ENCODE assay signal across 17 cellular contexts in genomic region chr14:104729835-104730181, GRCh38. TPM values are rescaled to one million over a fixed set of nuclear protein-coding genes. Genes with fewer than 3 reads are reported as not detected.
DNase-seq lines count a peak whose midpoint lies in the region; ATAC-seq, FAIRE-seq and TF ChIP-seq lines count a peak whose summit lies in the region.
"Had no signal": no experiment of that assay in that cellular context is flagged by ENCODE, and none has a peak within 500 bp of the region (broad histone marks: within the 10 kb centered on the region; RNA-seq: fewer than 3 reads in every experiment).

No MANE protein-coding gene starts in this region.

- peaks cover 10% of the 10 kb centered on the region for H3K79me2 ChIP-seq in K562 (ENCODE audit: control insufficient read depth, insufficient read depth, low read length)

- H3K36me3 ChIP-seq in left ventricle myocardium inferior: no peaks in the 10 kb centered on the region
- no peaks in the 10 kb centered on the region for H3K36me3 ChIP-seq in IMR-90 (ENCODE audit: control insufficient read depth, insufficient read depth, low read length)
- no peaks in the 10 kb centered on the region for H3K36me3 ChIP-seq in K562 (ENCODE audit: control insufficient read depth, insufficient read depth, low read length)
- H3K36me3 ChIP-seq in gastrocnemius medialis: no peaks in the 10 kb centered on the region
- H3K36me3 ChIP-seq: BLaER1, HAP-1 had no signal

- H3K56ac ChIP-seq in IMR-90 (ENCODE audit: extremely low read depth, insufficient read depth, low read length): no peak overlapping the region

- H3K79me1 ChIP-seq in IMR-90 (ENCODE audit: low read depth in 1 of 2, low read length in 2 of 2): no peaks in the 10 kb centered on the region

- CTCF ChIA-PET in IMR-90 (lab: Yijun Ruan, JAX) (interaction anchor here (0.6 kb wide), 1 partner anchor 10 kb away, joined by 5 read pairs; no protein-coding TSS in a partner anchor), K562 (lab: Yijun Ruan, JAX; ENCODE audit: low intra/inter-chr PET ratio) (no interaction called here)

- TF ChIP-seq EP300 in K562 (IDR thresholded peaks at IDR 0.05; ENCODE audit: low read length): no peak

- H3K27me3 ChIP-seq in left ventricle myocardium inferior (ENCODE audit: low read depth): no peaks in the 10 kb centered on the region
- no peaks in the 10 kb centered on the region; the same call in 1 of the 2 replicates for H3K27me3 ChIP-seq in IMR-90 (ENCODE audit: control insufficient read depth, insufficient read depth, low read length)
- H3K27me3 ChIP-seq in K562 (ENCODE audit: control insufficient read depth in 2 of 2, insufficient read depth in 2 of 2, low read length in 2 of 2): no peaks in the 10 kb centered on the region
- H3K27me3 ChIP-seq in gastrocnemius medialis: no peaks in the 10 kb centered on the region
- H3K27me3 ChIP-seq: BLaER1 had no signal

- H4K5ac ChIP-seq in IMR-90 (ENCODE audit: low read depth, low read length): no peak overlapping the region

- no peak for ATAC-seq in left ventricle myocardium superior
- ATAC-seq in IMR-90 (ENCODE audit: low read depth): no peak
- peak; percentile 64 for ATAC-seq in K562
- ATAC-seq in gastrocnemius medialis: no peak
- ATAC-seq: GM12878 had no signal

- DNase-seq in left ventricle myocardium inferior (no peak), left ventricle myocardium superior (no peak), IMR-90 (no peak), K562 (ENCODE audit: extremely low read depth in 1 of 4, low spot score in 3 of 4) (peak; percentile 71 to 84 (median 80)), gastrocnemius medialis (no peak), NCI-H1092 treated with DMSO at 0.1 percent for 48 hours (lab: John Stamatoyannopoulos, UW) (no peak), DMS53 (lab: John Stamatoyannopoulos, UW) (no peak), NCI-H1092 (lab: John Stamatoyannopoulos, UW) (no peak)
- DNase-seq: 8988T, Calu3, DND-41, EL, GM23248 had no signal

- H3K4ac ChIP-seq in IMR-90 (ENCODE audit: low read depth, low read length): no peak overlapping the region

- intact Hi-C loops in left ventricle myocardium inferior (cut with micrococcal nuclease) (no loop called here), left ventricle myocardium superior (cut with micrococcal nuclease) (no loop called here), IMR-90 (cut with micrococcal nuclease) (no loop called here), K562 (cut with micrococcal nuclease) (no loop called here), gastrocnemius medialis (cut with DNase I; ENCODE audit: low total_unique reads) (loop anchor here (10.0 kb wide), 1 partner anchor 1175 kb away; no protein-coding TSS in a partner anchor)

- peak overlapping the region; percentile 98 for H3K27ac ChIP-seq in left ventricle myocardium inferior (replicated peaks)
- H3K27ac ChIP-seq in IMR-90 (ENCODE audit: insufficient read depth, low read length): no peak overlapping the region
- H3K27ac ChIP-seq in K562 (ENCODE audit: extremely low read depth, low read depth, low read length): peak overlapping the region; percentile 85
- H3K27ac ChIP-seq in gastrocnemius medialis: peak overlapping the region; percentile 91 to 96 (median 95)
- H3K27ac ChIP-seq: BLaER1, GM23248, HL-60 had no signal

- no peak overlapping the region for H3K9ac ChIP-seq in IMR-90 (ENCODE audit: low read depth, low read length)
- peak overlapping the region; percentile 79 to 90 for H3K9ac ChIP-seq in K562 (ENCODE audit: insufficient read depth in 1 of 2, low read depth in 2 of 2, low read length in 2 of 2)
- H3K9ac ChIP-seq: BLaER1, GM23248 had no signal

- no peak overlapping the region for H2BK20ac ChIP-seq in IMR-90 (ENCODE audit: low read depth, low read length)

- H3K4me2 ChIP-seq in IMR-90 (ENCODE audit: low read depth, low read length): no peak overlapping the region
- H3K4me2 ChIP-seq in K562 (ENCODE audit: insufficient read depth, low read length): peak overlapping the region; percentile 84
- H3K4me2 ChIP-seq: BLaER1 had no signal

- no peak overlapping the region for H2AFZ ChIP-seq in IMR-90 (replicated peaks; ENCODE audit: low read length, poor library complexity)
- H2AFZ ChIP-seq in K562 (ENCODE audit: low read depth, low read length): peak overlapping the region; percentile 91
- H2AFZ ChIP-seq: GM23248 had no signal

- no peak overlapping the region for H3K18ac ChIP-seq in IMR-90 (ENCODE audit: low read depth, low read length)

- H3K4me1 ChIP-seq in left ventricle myocardium inferior (peaks cover 93% of the 10 kb centered on the region), IMR-90 (ENCODE audit: control insufficient read depth, insufficient read depth, low read length) (peaks cover 2% of the 10 kb centered on the region; the same call in 1 of the 2 replicates), K562 (replicated peaks in 1 of 2; ENCODE audit: control insufficient read depth in 2 of 2, insufficient read depth in 2 of 2, low read length in 2 of 2) (peaks cover 15 to 90% of the 10 kb centered on the region in 2 experiments), gastrocnemius medialis (peaks cover 80 to 92% of the 10 kb centered on the region in 2 donors)
- H3K4me1 ChIP-seq: HAP-1 had no signal

- H3K9me1 ChIP-seq in IMR-90 (ENCODE audit: insufficient read depth, low read length) (no peaks in the 10 kb centered on the region), K562 (ENCODE audit: control insufficient read depth, insufficient read depth, low read length) (peaks cover 4% of the 10 kb centered on the region)

- H2BK5ac ChIP-seq in IMR-90 (ENCODE audit: low read depth, low read length, poor library complexity, severe bottlenecking): no peak overlapping the region

- POLR2A ChIA-PET in IMR-90 (lab: Charles Lee; ENCODE audit: unreplicated experiment): no interaction called here
- POLR2A ChIA-PET in K562 (lab: Yijun Ruan, JAX): no interaction called here

- BruUV-seq in IMR-90 (replicated peaks; lab: Mats Ljungman, UMichigan) (no TSS peak), K562 (replicated peaks; lab: Mats Ljungman, UMichigan) (no TSS peak)

- H3K4me3 ChIP-seq in left ventricle myocardium inferior: no peak overlapping the region
- H3K4me3 ChIP-seq in IMR-90 (ENCODE audit: insufficient read depth, low read depth, low read length): no peak overlapping the region
- H3K4me3 ChIP-seq in K562: peak overlapping the region; percentile 40
- H3K4me3 ChIP-seq in gastrocnemius medialis: no peak overlapping the region
- H3K4me3 ChIP-seq: BLaER1, GM12878, GM23248, HAP-1 had no signal

- H4K20me1 ChIP-seq in IMR-90 (ENCODE audit: insufficient read depth, low read length): no peaks in the 10 kb centered on the region
- H4K20me1 ChIP-seq in K562 (replicated peaks; ENCODE audit: control insufficient read depth, insufficient read depth, low read length): no peaks in the 10 kb centered on the region; the same call in 1 of the 2 replicates
- H4K20me1 ChIP-seq: BLaER1 had no signal

- TF ChIP-seq POLR2A in IMR-90 (IDR thresholded peaks at IDR 0.05; ENCODE audit: low read depth, low read length) (no peak), K562 (conservative IDR thresholded peaks at IDR 0.05) (peak; percentile 51), gastrocnemius medialis (IDR thresholded peaks at IDR 0.05) (no peak)

- no peak for FAIRE-seq in K562 (lab: Jason Lieb, UNC)
- FAIRE-seq: GM12878 had no signal

- H2BK15ac ChIP-seq in IMR-90 (ENCODE audit: low read depth, low read length): no peak overlapping the region

- no CpG with 5 or more reads among the region's 16 CpGs for WGBS in IMR-90 (ENCODE audit: extremely low coverage in 2 of 2, insufficient read length in 1 of 2), 2 experiments
- 0% methylated on average over 2 of the region's 16 CpGs for WGBS in K562 (ENCODE audit: insufficient coverage, low coverage, missing lambda C conversion rate)

- TF ChIP-seq CTCF in left ventricle myocardium inferior (IDR thresholded peaks at IDR 0.05; ENCODE audit: borderline replicate concordance): no peak
- no peak for TF ChIP-seq CTCF in IMR-90 (conservative IDR thresholded peaks at IDR 0.05; ENCODE audit: low read depth, low read length)
- TF ChIP-seq CTCF in K562 (IDR thresholded peaks at IDR 0.05 in 2 of 3, conservative IDR thresholded peaks at IDR 0.05 in 1 of 3; ENCODE audit: insufficient read depth in 2 of 3, low read depth in 1 of 3, low read length in 3 of 3): no peak
- TF ChIP-seq CTCF in gastrocnemius medialis (IDR thresholded peaks at IDR 0.05 in 4 of 5, conservative IDR thresholded peaks at IDR 0.05 in 1 of 5): no peak

- H3K9me3 ChIP-seq in left ventricle myocardium inferior (replicated peaks) (no peaks in the 10 kb centered on the region), IMR-90 (ENCODE audit: control insufficient read depth, insufficient read depth, low read length) (no peaks in the 10 kb centered on the region), K562 (replicated peaks; ENCODE audit: control insufficient read depth, insufficient read depth, low read depth, low read length) (no peaks in the 10 kb centered on the region), gastrocnemius medialis (no peaks in the 10 kb centered on the region)
- H3K9me3 ChIP-seq: BLaER1, HAP-1 had no signal

- no peak for TF ChIP-seq RAD21 in IMR-90 (IDR thresholded peaks at IDR 0.05; ENCODE audit: low read length)
- TF ChIP-seq RAD21 in K562 (CRISPR knock-in tag; conservative IDR thresholded peaks at IDR 0.05 in 1 of 2, IDR thresholded peaks at IDR 0.05 in 1 of 2): no peak

- H3K23ac ChIP-seq in IMR-90 (ENCODE audit: low read depth, low read length): no peak overlapping the region

- H2BK120ac ChIP-seq in IMR-90 (ENCODE audit: low read depth, low read length): no peak overlapping the region

- H4K8ac ChIP-seq in IMR-90 (ENCODE audit: low read depth in 2 of 2, low read length in 2 of 2): no peak overlapping the region

- no peak overlapping the region for H4K91ac ChIP-seq in IMR-90 (ENCODE audit: insufficient read depth, low read depth, low read length)

- dilution Hi-C loops in IMR-90 (cut with HindIII; ENCODE audit: low sequenced_read_pairs, unreplicated experiment): no loop called here

- H2AK9ac ChIP-seq in IMR-90 (replicated peaks; ENCODE audit: low read depth, low read length, poor library complexity): peak overlapping the region; percentile 28

- H3K14ac ChIP-seq in IMR-90 (replicated peaks; ENCODE audit: low read depth, low read length): no peak overlapping the region

- no peak overlapping the region for H2AK5ac ChIP-seq in IMR-90 (ENCODE audit: low read depth, low read length)

- in situ Hi-C loops in IMR-90 (cut with MboI; ENCODE audit: low sequenced_read_pairs) (no loop called here), K562 (cut with MboI) (no loop called here), gastrocnemius medialis (cut with MboI; ENCODE audit: low sequenced_read_pairs in 4 of 4) (no loop called here)

RNA-seq across cellular contexts. Expression of gene ADSS1, which starts 5.8 kb away (rescaled TPM):
- total RNA-seq in left ventricle myocardium inferior (218 TPM), left ventricle myocardium superior (226 TPM), IMR-90 (2012; rRNA removed) (1.8 and 2.5 TPM in 2 replicates), K562 (2014; rRNA removed) (4.4 and 5.9 TPM in 2 replicates), K562 (2014; rRNA removed; fragmentation: Illumina TruSeq; extraction: Trizol) (2.0 and 2.2 TPM in 2 replicates), K562 (2015; rRNA removed; fragmentation: Illumina TruSeq; extraction: Trizol) (3.5 and 3.6 TPM in 2 replicates), K562 (2021) (4.2 and 4.9 TPM in 2 replicates), gastrocnemius medialis (100 to 1,000 TPM; 165 to 577 (median 232) TPM)
- polyA plus RNA-seq in IMR-90 (2012; rRNA removed) (3.9 and 5.2 TPM in 2 replicates), K562 (2011; rRNA removed) (4.2 and 5.2 TPM in 2 replicates), K562 (2014; fragmentation: Illumina TruSeq; extraction: Trizol) (3.9 and 4.3 TPM in 2 replicates), K562 (2014; fragmentation: Nextera tagmentation; extraction: Ambion mirVana) (under 1 TPM; 0.53 to 0.74 TPM), K562 (2014; rRNA removed) (3.6 and 5.3 TPM in 2 replicates)
- 5.9 and 6.5 TPM in 2 replicates for polyA plus RNA-seq in IMR-90 (2012; cell fraction: cytosol; rRNA removed)
- polyA plus RNA-seq in IMR-90 (2012; cell fraction: nucleus; rRNA removed; ENCODE audit: low replicate concordance): 28.6 and 32.1 TPM in 2 replicates
- 17.1 and 35.0 TPM in 2 replicates for total RNA-seq in K562 (2011; cell fraction: chromatin; rRNA removed; ENCODE audit: low replicate concordance)
- total RNA-seq in K562 (2011; cell fraction: nucleolus; rRNA removed): 12.5 and 17.5 TPM in 2 replicates
- 16.8 and 20.0 TPM in 2 replicates for total RNA-seq in K562 (2011; cell fraction: nucleoplasm; rRNA removed)
- polyA plus RNA-seq in K562 (2011; cell fraction: cytosol; rRNA removed): 2.7 and 4.0 TPM in 2 replicates
- 39.1 and 54.9 TPM in 2 replicates for polyA plus RNA-seq in K562 (2011; cell fraction: nucleus; rRNA removed)
- polyA plus RNA-seq in K562 (2012): 6.0 and 16.4 TPM in 2 replicates
- 2.6 and 2.7 TPM in 2 replicates for polyA minus RNA-seq in K562 (2011; rRNA and poly(A)+ RNA removed)
- 1.3 and 1.6 TPM in 2 replicates for polyA minus RNA-seq in K562 (2011; cell fraction: cytosol; rRNA and poly(A)+ RNA removed)
- polyA minus RNA-seq in K562 (2011; cell fraction: nucleus; rRNA and poly(A)+ RNA removed): 6.4 and 9.8 TPM in 2 replicates

RNA-seq across cellular contexts. Expression of gene SIVA1, which starts 23.1 kb away (rescaled TPM):
- total RNA-seq in left ventricle myocardium inferior: 55.6 TPM
- 65.1 TPM for total RNA-seq in left ventricle myocardium superior
- 132 and 166 TPM in 2 replicates for total RNA-seq in IMR-90 (2012; rRNA removed)
- polyA plus RNA-seq in IMR-90 (2012; rRNA removed): 184 and 248 TPM in 2 replicates
- polyA plus RNA-seq in IMR-90 (2012; cell fraction: cytosol; rRNA removed): 392 and 403 TPM in 2 replicates
- polyA plus RNA-seq in IMR-90 (2012; cell fraction: nucleus; rRNA removed; ENCODE audit: low replicate concordance): 69.2 and 188 TPM in 2 replicates
- total RNA-seq in K562 (2011; cell fraction: chromatin; rRNA removed; ENCODE audit: low replicate concordance): 12.2 and 40.0 TPM in 2 replicates
- total RNA-seq in K562 (2011; cell fraction: nucleolus; rRNA removed): 43.4 and 62.2 TPM in 2 replicates
- total RNA-seq in K562 (2011; cell fraction: nucleoplasm; rRNA removed): 31.2 and 34.7 TPM in 2 replicates
- total RNA-seq in K562 (2014; rRNA removed): 186 and 216 TPM in 2 replicates
- 4.8 and 6.1 TPM in 2 replicates for total RNA-seq in K562 (2014; rRNA removed; fragmentation: Illumina TruSeq; extraction: Trizol)
- total RNA-seq in K562 (2015; rRNA removed; fragmentation: Illumina TruSeq; extraction: Trizol): 55.9 and 57.8 TPM in 2 replicates
- 111 and 113 TPM in 2 replicates for total RNA-seq in K562 (2021)
- polyA plus RNA-seq in K562 (2011; rRNA removed): 54.2 and 66.2 TPM in 2 replicates
- 115 and 354 TPM in 2 replicates for polyA plus RNA-seq in K562 (2011; cell fraction: cytosol; rRNA removed)
- polyA plus RNA-seq in K562 (2011; cell fraction: nucleus; rRNA removed): 75.6 and 121 TPM in 2 replicates
- 69.5 and 80.9 TPM in 2 replicates for polyA plus RNA-seq in K562 (2012)
- polyA plus RNA-seq in K562 (2014; fragmentation: Illumina TruSeq; extraction: Trizol): 7.8 and 43.9 TPM in 2 replicates
- polyA plus RNA-seq in K562 (2014; fragmentation: Nextera tagmentation; extraction: Ambion mirVana): 10 to 100 TPM in 1 of 2 experiments, 1 to 10 TPM in 1; 4.2 to 20.6 TPM
- 138 and 148 TPM in 2 replicates for polyA plus RNA-seq in K562 (2014; rRNA removed)
- polyA minus RNA-seq in K562 (2011; rRNA and poly(A)+ RNA removed): 6.6 and 10.6 TPM in 2 replicates
- 31.0 and 34.2 TPM in 2 replicates for polyA minus RNA-seq in K562 (2011; cell fraction: cytosol; rRNA and poly(A)+ RNA removed)
- polyA minus RNA-seq in K562 (2011; cell fraction: nucleus; rRNA and poly(A)+ RNA removed): 16.2 and 20.1 TPM in 2 replicates
- 100 to 1,000 TPM; 228 to 357 (median 264) TPM for total RNA-seq in gastrocnemius medialis

RNA-seq across cellular contexts. Expression of gene INF2, which starts 40.4 kb away (rescaled TPM):
- 28.5 TPM for total RNA-seq in left ventricle myocardium inferior
- total RNA-seq in left ventricle myocardium superior: 30.4 TPM
- total RNA-seq in IMR-90 (2012; rRNA removed): 16.8 and 20.0 TPM in 2 replicates
- 62.1 and 76.2 TPM in 2 replicates for polyA plus RNA-seq in IMR-90 (2012; rRNA removed)
- polyA plus RNA-seq in IMR-90 (2012; cell fraction: cytosol; rRNA removed): 39.3 and 68.1 TPM in 2 replicates
- polyA plus RNA-seq in IMR-90 (2012; cell fraction: nucleus; rRNA removed; ENCODE audit: low replicate concordance): 179 and 366 TPM in 2 replicates
- total RNA-seq in K562 (2011; cell fraction: chromatin; rRNA removed; ENCODE audit: low replicate concordance): 30.6 and 91.0 TPM in 2 replicates
- 44.5 and 47.5 TPM in 2 replicates for total RNA-seq in K562 (2011; cell fraction: nucleolus; rRNA removed)
- total RNA-seq in K562 (2011; cell fraction: nucleoplasm; rRNA removed): 33.6 and 37.9 TPM in 2 replicates
- total RNA-seq in K562 (2014; rRNA removed): 24.9 and 28.8 TPM in 2 replicates
- total RNA-seq in K562 (2014; rRNA removed; fragmentation: Illumina TruSeq; extraction: Trizol): 2.8 and 4.4 TPM in 2 replicates
- total RNA-seq in K562 (2015; rRNA removed; fragmentation: Illumina TruSeq; extraction: Trizol): 7.8 and 8.7 TPM in 2 replicates
- 30.7 and 31.3 TPM in 2 replicates for total RNA-seq in K562 (2021)
- 8.3 and 13.8 TPM in 2 replicates for polyA plus RNA-seq in K562 (2011; rRNA removed)
- polyA plus RNA-seq in K562 (2011; cell fraction: cytosol; rRNA removed): 13.6 and 29.1 TPM in 2 replicates
- polyA plus RNA-seq in K562 (2011; cell fraction: nucleus; rRNA removed): 35.1 and 63.6 TPM in 2 replicates
- 15.0 and 19.9 TPM in 2 replicates for polyA plus RNA-seq in K562 (2012)
- polyA plus RNA-seq in K562 (2014; fragmentation: Illumina TruSeq; extraction: Trizol): 7.2 and 12.4 TPM in 2 replicates
- polyA plus RNA-seq in K562 (2014; fragmentation: Nextera tagmentation; extraction: Ambion mirVana): 1 to 10 TPM in 1 of 2 experiments, under 1 TPM in 1; 0.56 to 1.4 TPM
- 26.2 and 28.2 TPM in 2 replicates for polyA plus RNA-seq in K562 (2014; rRNA removed)
- 3.5 and 6.1 TPM in 2 replicates for polyA minus RNA-seq in K562 (2011; rRNA and poly(A)+ RNA removed)
- 8.0 and 13.7 TPM in 2 replicates for polyA minus RNA-seq in K562 (2011; cell fraction: cytosol; rRNA and poly(A)+ RNA removed)
- polyA minus RNA-seq in K562 (2011; cell fraction: nucleus; rRNA and poly(A)+ RNA removed): 9.4 and 12.0 TPM in 2 replicates
- total RNA-seq in gastrocnemius medialis: 10 to 100 TPM; 11.6 to 34.6 (median 19.7) TPM

Comparison
In these comparisons a context has a peak if more than half of its experiments do, and no peak if none do; other contexts are left out.
1. DNase-seq: peak in K562 (4 of 4); none in left ventricle myocardium inferior (single experiment), left ventricle myocardium superior (single experiment), IMR-90 (single experiment), gastrocnemius medialis (0 of 2), NCI-H1092 treated with DMSO at 0.1 percent for 48 hours (single experiment), DMS53 (single experiment) and NCI-H1092 (single experiment).